Comparison of ENCODE assay signal across 1 cellular context in the genomic region with DNA sequence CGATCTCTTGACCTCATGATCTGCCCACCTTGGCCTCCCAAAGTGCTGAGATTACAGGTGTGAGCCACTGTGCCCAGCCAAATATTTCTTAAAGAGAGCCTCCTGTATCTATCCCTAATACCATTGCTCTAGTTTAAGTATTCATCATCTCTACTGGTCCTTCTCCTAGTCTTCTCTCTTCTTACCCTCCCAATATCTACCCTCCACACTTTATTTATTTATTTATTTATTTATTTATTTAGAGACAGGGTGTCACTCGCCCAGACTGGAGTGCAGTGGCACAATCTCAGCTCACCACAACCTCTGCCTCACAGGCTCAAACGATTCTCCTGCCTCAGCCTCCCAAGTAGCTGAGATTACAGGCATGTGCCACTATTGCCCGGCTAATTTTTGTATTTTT.
TF ChIP-seq lines count a peak whose summit lies in the region.

No MANE protein-coding gene starts in this region.

TF ChIP-seq in HEK293, 187 proteins besides CTCF, POLR2A, EP300 and RAD21 (continued from another document):
- TF ChIP-seq, protein P1, sequence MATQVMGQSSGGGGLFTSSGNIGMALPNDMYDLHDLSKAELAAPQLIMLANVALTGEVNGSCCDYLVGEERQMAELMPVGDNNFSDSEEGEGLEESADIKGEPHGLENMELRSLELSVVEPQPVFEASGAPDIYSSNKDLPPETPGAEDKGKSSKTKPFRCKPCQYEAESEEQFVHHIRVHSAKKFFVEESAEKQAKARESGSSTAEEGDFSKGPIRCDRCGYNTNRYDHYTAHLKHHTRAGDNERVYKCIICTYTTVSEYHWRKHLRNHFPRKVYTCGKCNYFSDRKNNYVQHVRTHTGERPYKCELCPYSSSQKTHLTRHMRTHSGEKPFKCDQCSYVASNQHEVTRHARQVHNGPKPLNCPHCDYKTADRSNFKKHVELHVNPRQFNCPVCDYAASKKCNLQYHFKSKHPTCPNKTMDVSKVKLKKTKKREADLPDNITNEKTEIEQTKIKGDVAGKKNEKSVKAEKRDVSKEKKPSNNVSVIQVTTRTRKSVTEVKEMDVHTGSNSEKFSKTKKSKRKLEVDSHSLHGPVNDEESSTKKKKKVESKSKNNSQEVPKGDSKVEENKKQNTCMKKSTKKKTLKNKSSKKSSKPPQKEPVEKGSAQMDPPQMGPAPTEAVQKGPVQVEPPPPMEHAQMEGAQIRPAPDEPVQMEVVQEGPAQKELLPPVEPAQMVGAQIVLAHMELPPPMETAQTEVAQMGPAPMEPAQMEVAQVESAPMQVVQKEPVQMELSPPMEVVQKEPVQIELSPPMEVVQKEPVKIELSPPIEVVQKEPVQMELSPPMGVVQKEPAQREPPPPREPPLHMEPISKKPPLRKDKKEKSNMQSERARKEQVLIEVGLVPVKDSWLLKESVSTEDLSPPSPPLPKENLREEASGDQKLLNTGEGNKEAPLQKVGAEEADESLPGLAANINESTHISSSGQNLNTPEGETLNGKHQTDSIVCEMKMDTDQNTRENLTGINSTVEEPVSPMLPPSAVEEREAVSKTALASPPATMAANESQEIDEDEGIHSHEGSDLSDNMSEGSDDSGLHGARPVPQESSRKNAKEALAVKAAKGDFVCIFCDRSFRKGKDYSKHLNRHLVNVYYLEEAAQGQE (tag by site-specific recombination; IDR thresholded peaks at IDR 0.05) = peak; percentile 62
- peak; percentile 67 for TF ChIP-seq ZNF623 (tag by site-specific recombination; IDR thresholded peaks at IDR 0.05)
- 0 out of 2 replicates have a peak, but pooled peaks have one; percentile 28 for TF ChIP-seq ZNF354C (tag by site-specific recombination; IDR thresholded peaks at IDR 0.05; ENCODE audit: borderline replicate concordance, low read depth)
- peak; percentile 45 for TF ChIP-seq ZNF510 (tag by site-specific recombination; IDR thresholded peaks at IDR 0.05; ENCODE audit: insufficient replicate concordance)
TF ChIP-seq in HEK293: peak in this region for 20; not testable (repeated sequence) for 167.
